Comparison of ENCODE assay signal across 9 cellular contexts in genomic region chr10:11286261-11286989, GRCh38.
DNase-seq lines count a peak whose midpoint lies in the region; ATAC-seq and TF ChIP-seq lines count a peak whose summit lies in the region.
"Had no signal": no experiment of that assay in that cellular context is flagged by ENCODE, and none has a peak within 500 bp of the region (broad histone marks: within the 10 kb centered on the region; RNA-seq: fewer than 3 reads in every experiment).

No MANE protein-coding gene starts in this region.

- H3K36me3 ChIP-seq in cardiac muscle cell = peaks cover 15% of the 10 kb centered on the region
- peaks cover 55% of the 10 kb centered on the region for H3K36me3 ChIP-seq in upper lobe of right lung

- intact Hi-C loops in cardiac septum (cut with DNase I) = no loop called here
- intact Hi-C loops in upper lobe of right lung (cut with DNase I) = no loop called here

- H3K4me3 ChIP-seq in cardiac muscle cell (no peak overlapping the region), upper lobe of right lung (no peak overlapping the region), foreskin fibroblast (ENCODE audit: low read depth in 1 of 2, low read length in 2 of 2) (no peak overlapping the region)

- H3K27ac ChIP-seq in cardiac muscle cell = peak overlapping the region; percentile 26
- H3K27ac ChIP-seq in upper lobe of right lung = no peak overlapping the region

- no peaks in the 10 kb centered on the region for H3K9me3 ChIP-seq in cardiac muscle cell (ENCODE audit: low read depth)
- H3K9me3 ChIP-seq in upper lobe of right lung = no peaks in the 10 kb centered on the region

- in situ Hi-C loops in G401 (cut with HindIII; ENCODE audit: low sequenced_read_pairs) = no loop called here

- ATAC-seq in GM21619 (IDR thresholded peaks at IDR 0.05; ENCODE audit: unreplicated experiment) = peak; percentile 93
- ATAC-seq in HG03520 (IDR thresholded peaks at IDR 0.05; ENCODE audit: unreplicated experiment) = peak; percentile 94
- ATAC-seq in upper lobe of right lung = peak; percentile 59

- H3K4me1 ChIP-seq in cardiac muscle cell (ENCODE audit: low read depth) (no peaks in the 10 kb centered on the region), upper lobe of right lung (no peaks in the 10 kb centered on the region)

- TF ChIP-seq CTCF in cardiac muscle cell (IDR thresholded peaks at IDR 0.05; ENCODE audit: low read depth, low read length) (no peak), upper lobe of right lung (IDR thresholded peaks at IDR 0.05) (no peak), foreskin fibroblast (IDR thresholded peaks at IDR 0.05; ENCODE audit: low read depth, low read length) (no peak)

- DNase-seq in cardiac muscle cell (ENCODE audit: low read depth in 1 of 2, low spot score in 1 of 2) (no peak), cardiac septum (ENCODE audit: low spot score) (no peak), upper lobe of right lung (no peak), G401 (ENCODE audit: low spot score) (no peak), foreskin fibroblast (no peak), AG08395 (ENCODE audit: low spot score) (no peak)
- DNase-seq: mesenchymal stem cell had no signal

- no peaks in the 10 kb centered on the region for H3K27me3 ChIP-seq in cardiac muscle cell
- H3K27me3 ChIP-seq in upper lobe of right lung = no peaks in the 10 kb centered on the region
